ENCODE assay signal across 30 cellular contexts in genomic region chr22:47690166-47690565, GRCh38.
"Had no signal": no experiment of that assay in that cellular context is flagged by ENCODE, and none has a peak within 500 bp of the region (broad histone marks: within the 10 kb centered on the region; RNA-seq: fewer than 3 reads in every experiment).

No MANE protein-coding gene starts in this region.

- DNase-seq: naive thymus-derived CD8-positive, alpha-beta T cell; nephron progenitor cell; nucleus accumbens; ovary; posterior cingulate gyrus; psoas muscle; right cardiac atrium; right lobe of liver; sigmoid colon; small intestine; stimulated activated CD4-positive, alpha-beta T cell treated with anti-CD3 and anti-CD28 coated beads, Interleukin-15, amount 100 ng/mL, for 24 hours; stimulated activated CD4-positive, alpha-beta T cell treated with anti-CD3 and anti-CD28 coated beads, Interleukin-2, amount 100 ng/mL, for 24 hours; stimulated activated CD4-positive, alpha-beta T cell treated with anti-CD3 and anti-CD28 coated beads, Interleukin-2, amount 100 ng/mL, for 48 hours; stimulated activated CD4-positive, alpha-beta T cell treated with anti-CD3 and anti-CD28 coated beads, Interleukin-4, amount 100 ng/mL, for 24 hours; stimulated activated naive B cell treated with anti-CD40 and anti-IgM and Interleukin-4, amounts not matched to agents 10 μg/mL and 1 μg/mL and 100 μg/mL, for 72 hours; stimulated activated naive CD4-positive, alpha-beta T cell treated with Interleukin-2 at 50 U/mL for 16 hours; stomach; thyroid gland; trophoblast cell; upper lobe of right lung; uterus had no signal

- H3K4me1 Mint-ChIP-seq: naive thymus-derived CD8-positive, alpha-beta T cell; nephron progenitor cell; neural crest cell; stimulated activated effector memory CD8-positive, alpha-beta T cell treated with anti-CD3 and anti-CD28 coated beads, Interleukin-12 subunit alpha, Interleukin-12 subunit beta, amount 100 ng/mL, for 72 hours had no signal

- H3K4me3 ChIP-seq: ovary, psoas muscle, right lobe of liver, sigmoid colon, stomach, thoracic aorta, thyroid gland, tibial nerve, upper lobe of right lung, uterus had no signal

- ATAC-seq: naive thymus-derived CD8-positive, alpha-beta T cell; psoas muscle; right cardiac atrium; right lobe of liver; stimulated activated effector memory CD8-positive, alpha-beta T cell treated with anti-CD3 and anti-CD28 coated beads, Interleukin-12 subunit alpha, Interleukin-12 subunit beta, amount 100 ng/mL, for 72 hours; stimulated activated naive B cell treated with anti-CD40 and anti-IgM and Interleukin-4, amounts not matched to agents 10 μg/mL and 1 μg/mL and 100 μg/mL, for 72 hours; upper lobe of right lung had no signal

- H3K27ac Mint-ChIP-seq: naive thymus-derived CD8-positive, alpha-beta T cell; natural killer cell treated with Interleukin-12 subunit alpha and Interleukin-12 subunit beta and Interleukin-15 and Interleukin-18, amount 100 ng/mL, for 72 hours; nephron progenitor cell; progenitor cell of endocrine pancreas; stimulated activated effector memory CD8-positive, alpha-beta T cell treated with anti-CD3 and anti-CD28 coated beads, Interleukin-12 subunit alpha, Interleukin-12 subunit beta, amount 100 ng/mL, for 72 hours; stimulated activated naive B cell treated with anti-CD40 and anti-IgM and Interleukin-4, amounts not matched to agents 10 μg/mL and 1 μg/mL and 100 μg/mL, for 72 hours; stimulated activated naive CD8-positive, alpha-beta T cell treated with anti-CD3 and anti-CD28 coated beads, Interleukin-15, Interleukin-2, amounts not matched to agents 100 ng/mL and 50 ng/mL, for 24 hours had no signal

- H3K36me3 Mint-ChIP-seq: naive thymus-derived CD8-positive, alpha-beta T cell; natural killer cell treated with Interleukin-12 subunit alpha and Interleukin-12 subunit beta and Interleukin-15 and Interleukin-18, amount 100 ng/mL, for 72 hours; stimulated activated effector memory CD8-positive, alpha-beta T cell treated with anti-CD3 and anti-CD28 coated beads, Interleukin-12 subunit alpha, Interleukin-12 subunit beta, amount 100 ng/mL, for 72 hours; stimulated activated naive B cell treated with anti-CD40 and anti-IgM and Interleukin-4, amounts not matched to agents 10 μg/mL and 1 μg/mL and 100 μg/mL, for 72 hours had no signal

- H3K9me3 ChIP-seq: neutrophil, ovary, psoas muscle, right lobe of liver, sigmoid colon, thoracic aorta, thyroid gland, upper lobe of right lung, uterus had no signal

- H3K9me3 Mint-ChIP-seq: natural killer cell treated with Interleukin-12 subunit alpha and Interleukin-12 subunit beta and Interleukin-15 and Interleukin-18, amount 100 ng/mL, for 72 hours; stimulated activated effector memory CD8-positive, alpha-beta T cell treated with anti-CD3 and anti-CD28 coated beads, Interleukin-12 subunit alpha, Interleukin-12 subunit beta, amount 100 ng/mL, for 72 hours; stimulated activated naive CD8-positive, alpha-beta T cell treated with anti-CD3 and anti-CD28 coated beads, Interleukin-15, Interleukin-2, amounts not matched to agents 100 ng/mL and 50 ng/mL, for 24 hours had no signal

- H3K36me3 ChIP-seq: neutrophil, ovary, right lobe of liver, sigmoid colon, stomach, thoracic aorta, thyroid gland, tibial nerve, upper lobe of right lung, uterus had no signal

- H3K27ac ChIP-seq: neutrophil, ovary, parathyroid adenoma, psoas muscle, right lobe of liver, sigmoid colon, stomach, thoracic aorta, thyroid gland, tibial nerve, upper lobe of right lung, uterus had no signal

- H3K4me3 Mint-ChIP-seq: naive thymus-derived CD8-positive, alpha-beta T cell; natural killer cell treated with Interleukin-12 subunit alpha and Interleukin-12 subunit beta and Interleukin-15 and Interleukin-18, amount 100 ng/mL, for 72 hours; nephron progenitor cell; neural crest cell; stimulated activated effector memory CD8-positive, alpha-beta T cell treated with anti-CD3 and anti-CD28 coated beads, Interleukin-12 subunit alpha, Interleukin-12 subunit beta, amount 100 ng/mL, for 72 hours; stimulated activated naive B cell treated with anti-CD40 and anti-IgM and Interleukin-4, amounts not matched to agents 10 μg/mL and 1 μg/mL and 100 μg/mL, for 72 hours; stimulated activated naive CD8-positive, alpha-beta T cell treated with anti-CD3 and anti-CD28 coated beads, Interleukin-15, Interleukin-2, amounts not matched to agents 100 ng/mL and 50 ng/mL, for 24 hours had no signal

- H3K27me3 ChIP-seq: neutrophil, ovary, right lobe of liver, thyroid gland, tibial nerve, upper lobe of right lung, uterus had no signal

- H3K4me1 ChIP-seq: parathyroid adenoma, psoas muscle, right lobe of liver, sigmoid colon, stomach, thyroid gland, tibial nerve, upper lobe of right lung, uterus had no signal
